In the genomic region with DNA sequence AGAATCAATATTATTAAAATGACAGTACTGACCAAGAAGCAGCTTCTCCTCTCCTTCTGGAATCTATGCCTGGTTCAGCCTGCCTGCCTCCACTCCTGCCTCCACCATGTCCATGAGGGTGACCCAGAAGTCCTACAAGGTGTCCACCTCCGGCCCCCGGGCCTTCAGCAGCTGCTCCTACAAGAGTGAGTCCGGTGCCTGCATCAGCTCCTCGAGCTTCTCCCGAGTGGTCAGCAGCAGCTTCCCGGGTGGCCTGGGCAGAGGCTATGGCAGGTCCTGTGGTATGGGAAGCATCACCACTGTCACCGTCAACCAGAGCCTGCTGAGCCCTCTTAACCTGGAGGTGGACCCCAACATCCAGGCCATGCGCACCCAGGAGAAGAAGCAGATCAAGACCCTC, we compare ENCODE assay signal across 18 cellular contexts.
DNase-seq lines count a peak whose midpoint lies in the region; ATAC-seq and TF ChIP-seq lines count a peak whose summit lies in the region.
"Had no signal": no experiment of that assay in that cellular context is flagged by ENCODE, and none has a peak within 500 bp of the region (broad histone marks: within the 10 kb centered on the region; RNA-seq: fewer than 3 reads in every experiment).

No MANE protein-coding gene starts in this region.

- 91 to 99% (median 94%) methylated on average over 8 of the region's 8 CpGs for WGBS in heart left ventricle, 4 donors

- H3K4me3 ChIP-seq in heart left ventricle = no peak overlapping the region
- no peak overlapping the region for H3K4me3 ChIP-seq in upper lobe of right lung
- H3K4me3 ChIP-seq: BLaER1 treated with 17β-estradiol and CSF1 and Interleukin-3, amounts not matched to agents 10 nM and 100 nM; HAP-1 had no signal

- no peak for TF ChIP-seq POLR2A in heart left ventricle (IDR thresholded peaks at IDR 0.05)

- intact Hi-C loops in cardiac septum (cut with DNase I) = no loop called here
- intact Hi-C loops in heart left ventricle (cut with DNase I) = no loop called here
- intact Hi-C loops in upper lobe of right lung (cut with DNase I) = no loop called here

- peak; percentile 61 for DNase-seq in activated effector memory CD4-positive, alpha-beta T cell treated with anti-CD3 and anti-CD28 coated beads, Interleukin-2, amount 50 U/mL, for 16 hours
- no peak for DNase-seq in activated effector memory CD4-positive, alpha-beta T cell treated with Interleukin-2 at 50 U/mL for 16 hours
- peak; percentile 72 for DNase-seq in cardiac septum (ENCODE audit: low spot score)
- DNase-seq in heart left ventricle = no peak
- DNase-seq in upper lobe of right lung = peak; percentile 53
- DNase-seq: BE2C; Calu3; CD4-positive, alpha-beta memory T cell; COR-L47; DMS53; DMS79 treated with DMSO at 0.1 percent for 48 hours; GF-D8; GOT3; HFFc6 had no signal

- H3K27ac ChIP-seq in heart left ventricle (no peak overlapping the region), upper lobe of right lung (no peak overlapping the region)
- H3K27ac ChIP-seq: 22Rv1; BLaER1 treated with 17β-estradiol and CSF1 and Interleukin-3, amounts not matched to agents 10 nM and 100 nM had no signal

- H3K27me3 ChIP-seq in heart left ventricle = no peaks in the 10 kb centered on the region
- no peaks in the 10 kb centered on the region for H3K27me3 ChIP-seq in upper lobe of right lung
- H3K27me3 ChIP-seq: BE2C; BLaER1 treated with 17β-estradiol and CSF1 and Interleukin-3, amounts not matched to agents 10 nM and 100 nM had no signal

- ATAC-seq in heart left ventricle = no peak
- ATAC-seq in upper lobe of right lung = no peak
- no peak for ATAC-seq in GM19351 (IDR thresholded peaks at IDR 0.05; ENCODE audit: unreplicated experiment)

- TF ChIP-seq CTCF in heart left ventricle (IDR thresholded peaks at IDR 0.05) = no peak
- no peak for TF ChIP-seq CTCF in upper lobe of right lung (IDR thresholded peaks at IDR 0.05)

- H3K9me3 ChIP-seq in heart left ventricle (peaks cover 0 to 9% (median 0%) of the 10 kb centered on the region in 12 donors), upper lobe of right lung (no peaks in the 10 kb centered on the region)
- H3K9me3 ChIP-seq: BE2C, HAP-1 had no signal

- H3K36me3 ChIP-seq in heart left ventricle (no peaks in the 10 kb centered on the region), upper lobe of right lung (no peaks in the 10 kb centered on the region)
- H3K36me3 ChIP-seq: BE2C; BLaER1 treated with 17β-estradiol and CSF1 and Interleukin-3, amounts not matched to agents 10 nM and 100 nM; HAP-1 had no signal

- H3K4me1 ChIP-seq in heart left ventricle = no peaks in the 10 kb centered on the region
- no peaks in the 10 kb centered on the region for H3K4me1 ChIP-seq in upper lobe of right lung
- H3K4me1 ChIP-seq: BE2C; BLaER1 treated with 17β-estradiol and CSF1 and Interleukin-3, amounts not matched to agents 10 nM and 100 nM had no signal

Comparison
In these comparisons a context has a peak if more than half of its experiments do, and no peak if none do; other contexts are left out.
1. DNase-seq: peak in activated effector memory CD4-positive, alpha-beta T cell treated with anti-CD3 and anti-CD28 coated beads, Interleukin-2, amount 50 U/mL, for 16 hours (single experiment), cardiac septum (single experiment) and upper lobe of right lung (single experiment); none in activated effector memory CD4-positive, alpha-beta T cell treated with Interleukin-2 at 50 U/mL for 16 hours (single experiment) and heart left ventricle (0 of 5).